In the genomic region with DNA sequence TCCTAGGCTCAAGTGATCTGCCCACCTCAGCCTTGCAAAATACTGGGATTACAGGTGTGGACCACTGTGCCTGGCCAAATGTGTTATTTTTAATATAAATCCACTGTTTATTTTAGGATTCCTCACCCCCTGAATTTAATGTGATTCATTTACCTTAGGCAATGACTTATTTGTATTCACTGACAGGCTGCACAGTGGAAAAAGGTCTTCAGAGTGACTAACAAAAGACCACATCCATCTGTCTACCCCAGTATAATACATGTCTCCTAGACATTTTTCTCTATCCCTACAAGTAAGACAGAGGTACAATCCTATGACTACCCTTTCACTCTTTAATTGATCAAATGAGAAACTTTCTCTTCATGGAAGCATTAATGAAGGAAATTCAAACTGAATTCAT, we compare ENCODE assay signal across 24 cellular contexts.
"Had no signal": no experiment of that assay in that cellular context is flagged by ENCODE, and none has a peak within 500 bp of the region (broad histone marks: within the 10 kb centered on the region; RNA-seq: fewer than 3 reads in every experiment).

No MANE protein-coding gene starts in this region.

- FAIRE-seq: colon, kidney, pancreas, small intestine had no signal

- ATAC-seq: effector memory CD8-positive, alpha-beta T cell; left cardiac atrium; naive thymus-derived CD4-positive, alpha-beta T cell; pancreas; right cardiac atrium had no signal

- H2AFZ ChIP-seq: hepatocyte had no signal

- H3K27me3 Mint-ChIP-seq: dendritic cell treated with granulocyte-macrophage colony-stimulating factor and Interleukin-4, amounts not matched to agents 40 ng/mL and 50 ng/mL, for 4 days; progenitor cell of endocrine pancreas had no signal

- H3K9me3 ChIP-seq: left ventricle myocardium inferior, neutrophil, pancreas, stomach, thoracic aorta, transverse colon had no signal

- H3K36me3 ChIP-seq: left ventricle myocardium inferior, neutrophil, pancreas, stomach, thoracic aorta, transverse colon had no signal

- H3K36me3 Mint-ChIP-seq: naive thymus-derived CD4-positive, alpha-beta T cell had no signal

- H3K9me3 Mint-ChIP-seq: dendritic cell treated with granulocyte-macrophage colony-stimulating factor and Interleukin-4, amounts not matched to agents 40 ng/mL and 50 ng/mL, for 4 days; effector memory CD8-positive, alpha-beta T cell had no signal

- H3K27ac ChIP-seq: hepatocyte, left ventricle myocardium inferior, neutrophil, pancreas, stomach, thoracic aorta, transverse colon had no signal

- H3K4me3 ChIP-seq: hepatocyte, left ventricle myocardium inferior, lung, pancreas, stomach, thoracic aorta, transverse colon had no signal

- H3K27ac Mint-ChIP-seq: dendritic cell treated with granulocyte-macrophage colony-stimulating factor and Interleukin-4, amounts not matched to agents 40 ng/mL and 50 ng/mL, for 4 days; effector memory CD8-positive, alpha-beta T cell; naive thymus-derived CD4-positive, alpha-beta T cell; progenitor cell of endocrine pancreas had no signal

- H3K4me3 Mint-ChIP-seq: dendritic cell treated with granulocyte-macrophage colony-stimulating factor and Interleukin-4, amounts not matched to agents 40 ng/mL and 50 ng/mL, for 4 days; effector memory CD8-positive, alpha-beta T cell; naive thymus-derived CD4-positive, alpha-beta T cell had no signal

- DNase-seq: effector memory CD8-positive, alpha-beta T cell; erythroblast; foreskin melanocyte; head of caudate nucleus; kidney; left cardiac atrium; left ventricle myocardium inferior; mesendoderm; naive thymus-derived CD4-positive, alpha-beta T cell; pancreas; right cardiac atrium; small intestine; stimulated activated CD4-positive, alpha-beta T cell treated with anti-CD3 and anti-CD28 coated beads, Interleukin-12 subunit alpha, Interleukin-12 subunit beta, amount 100 ng/mL, for 4 hours; stimulated activated naive CD4-positive, alpha-beta T cell; stomach; substantia nigra; transverse colon had no signal

- H3K4me2 ChIP-seq: hepatocyte had no signal

- H3K27me3 ChIP-seq: hepatocyte, neutrophil, pancreas, stomach, transverse colon had no signal
